8 cellular contexts compared by ENCODE assay signal in genomic region chr1:200042437-200043329, GRCh38. TPM values are rescaled to one million over a fixed set of nuclear protein-coding genes. Genes with fewer than 3 reads are reported as not detected.
DNase-seq lines count a peak whose midpoint lies in the region; ATAC-seq and TF ChIP-seq lines count a peak whose summit lies in the region.

No MANE protein-coding gene starts in this region.

- intact Hi-C loops in spleen (cut with DNase I; ENCODE audit: low total_unique reads): no loop called here

- no peak for DNase-seq in HFFc6
- DNase-seq in iPS-NIHi7 (ENCODE audit: extremely low spot score): peak; percentile 35
- DNase-seq in spleen: no peak
- DNase-seq in glomerular visceral epithelial cell (ENCODE audit: extremely low spot score): no peak
- DNase-seq in NCI-H2107 (lab: John Stamatoyannopoulos, UW): no peak
- DNase-seq in NCI-H2107 treated with DMSO at 0.1 percent for 48 hours (lab: John Stamatoyannopoulos, UW; ENCODE audit: unreplicated experiment): no peak

- H3K4me3 Mint-ChIP-seq in HFFc6: peak overlapping the region; percentile 88
- H3K4me3 Mint-ChIP-seq in activated naive CD8-positive, alpha-beta T cell: peak overlapping the region; percentile 86

- no peak for ATAC-seq in HG02870 (IDR thresholded peaks at IDR 0.05; ENCODE audit: unreplicated experiment)

- H3K36me3 ChIP-seq in spleen: no peaks in the 10 kb centered on the region

- 2 to 4% (median 4%) methylated on average over 52 of the region's 52 CpGs for WGBS in spleen, 5 donors

- H3K4me1 ChIP-seq in spleen: peaks cover 19 to 54% (median 48%) of the 10 kb centered on the region in 6 donors

- no peak for TF ChIP-seq POLR2A in spleen (IDR thresholded peaks at IDR 0.05)

- TF ChIP-seq CTCF in HFFc6 (IDR thresholded peaks at IDR 0.05): no peak
- no peak for TF ChIP-seq CTCF in spleen (IDR thresholded peaks at IDR 0.05 in 8 of 11, conservative IDR thresholded peaks at IDR 0.05 in 3 of 11)

- H3K4me3 ChIP-seq in spleen: peak overlapping the region in 7 of 8 donors; percentile 1 to 61 (median 19)

- H3K27ac Mint-ChIP-seq in HFFc6: no peak overlapping the region; the same call in 1 of the 2 replicates
- H3K27ac Mint-ChIP-seq in activated naive CD8-positive, alpha-beta T cell: no peak overlapping the region

- peaks cover 20% of the 10 kb centered on the region for H3K4me1 Mint-ChIP-seq in HFFc6 (ENCODE audit: low read depth)
- H3K4me1 Mint-ChIP-seq in activated naive CD8-positive, alpha-beta T cell (ENCODE audit: low read depth): peaks cover 35% of the 10 kb centered on the region

- H3K27me3 Mint-ChIP-seq in HFFc6 (ENCODE audit: insufficient read depth): peaks cover 52% of the 10 kb centered on the region
- H3K27me3 Mint-ChIP-seq in activated naive CD8-positive, alpha-beta T cell: peaks cover 48% of the 10 kb centered on the region

- H3K27me3 ChIP-seq in spleen (replicated peaks in 1 of 7): peaks cover 25 to 100% (median 89%) of the 10 kb centered on the region in 7 donors

- 0 out of 2 replicates have a peak, but pooled peaks cover 5% of the 10 kb centered on the region for H3K36me3 Mint-ChIP-seq in HFFc6 (ENCODE audit: low read depth)
- H3K36me3 Mint-ChIP-seq in activated naive CD8-positive, alpha-beta T cell: no peaks in the 10 kb centered on the region

- H3K27ac ChIP-seq in spleen: no peak overlapping the region

- H3K9me3 Mint-ChIP-seq in HFFc6: no peaks in the 10 kb centered on the region
- no peaks in the 10 kb centered on the region for H3K9me3 Mint-ChIP-seq in activated naive CD8-positive, alpha-beta T cell (ENCODE audit: low read depth)

- H3K9me3 ChIP-seq in spleen: no peaks in the 10 kb centered on the region

RNA-seq across cellular contexts. Expression of gene NR5A2, which starts 15.2 kb away (rescaled TPM):
- total RNA-seq in HFFc6 (2021; fragmentation: NEBNext Ultra II Directional; extraction: Animal tissue kit (Norgen Biotek cat#: 25700)): 1 to 10 TPM in 3 of 6 experiments, under 1 TPM in 3; 0.09 to 1.9 (median 0.97) TPM
- total RNA-seq in spleen: under 1 TPM in 4 of 7 donors, not detected in 3; 0.10 to 0.63 (median 0.17) TPM
- polyA plus RNA-seq in spleen: under 1 TPM; 0.02 to 0.06 (median 0.05) TPM
